Comparison of ENCODE assay signal across 10 cellular contexts in the genomic region with DNA sequence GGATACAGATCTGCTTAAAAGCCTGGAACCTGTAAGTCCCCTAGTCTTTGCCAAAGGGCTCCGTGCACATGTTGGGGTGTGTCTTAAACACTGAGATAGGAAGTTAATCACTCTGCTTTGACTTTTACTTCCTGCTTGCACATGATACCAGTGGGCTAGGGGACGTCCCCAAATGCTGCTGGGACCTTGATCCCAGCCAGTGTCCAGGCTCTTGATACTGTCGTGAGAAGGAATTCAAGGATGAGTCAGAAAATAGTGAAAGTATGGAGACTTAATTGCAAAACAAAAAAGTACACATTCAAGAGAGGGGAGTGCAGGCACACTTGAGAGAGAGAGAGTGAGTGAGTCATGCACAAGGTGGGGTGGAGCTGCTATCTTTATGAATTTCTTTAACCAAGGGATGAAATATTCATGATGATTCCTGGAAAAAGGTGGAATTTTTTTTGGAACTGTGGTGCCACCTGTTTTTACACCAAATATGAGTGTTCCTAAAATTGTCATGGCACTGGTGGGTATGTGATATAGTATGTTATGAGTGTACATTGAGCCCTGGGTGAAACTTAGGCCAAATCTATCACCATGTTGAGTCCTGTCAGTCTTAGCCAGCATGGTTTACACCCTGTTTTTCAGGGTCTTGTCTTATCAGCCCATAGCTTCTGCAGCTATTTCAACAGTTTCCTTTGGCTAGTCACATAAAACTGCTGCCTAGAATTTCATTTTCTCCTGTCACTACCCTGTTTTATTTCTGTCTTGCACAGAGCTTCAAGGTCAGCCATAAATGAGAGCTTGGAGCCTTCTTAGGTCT.
A peak's percentile ranks its signal among the peaks of the same experiment; 100 is the strongest.
DNase-seq lines count a peak whose midpoint lies in the region; ATAC-seq, FAIRE-seq and TF ChIP-seq lines count a peak whose summit lies in the region.
"Had no signal": no experiment of that assay in that cellular context is flagged by ENCODE, and none has a peak within 500 bp of the region (broad histone marks: within the 10 kb centered on the region; RNA-seq: fewer than 3 reads in every experiment).

No MANE protein-coding gene starts in this region.

- no peak for TF ChIP-seq RAD21 in K562 (CRISPR knock-in tag; conservative IDR thresholded peaks at IDR 0.05 in 1 of 2, IDR thresholded peaks at IDR 0.05 in 1 of 2)

- ATAC-seq in K562 (peak; percentile 91), mucosa of descending colon (peak; percentile 96)

- no peaks in the 10 kb centered on the region for H3K9me2 ChIP-seq in Loucy (replicated peaks; ENCODE audit: low read depth, low read length)

- H3K4me1 ChIP-seq in CD8-positive, alpha-beta memory T cell (ENCODE audit: insufficient read depth, low read length) = no peaks in the 10 kb centered on the region
- H3K4me1 ChIP-seq in Loucy (ENCODE audit: insufficient read depth, low read length, poor library complexity, severe bottlenecking) = peaks cover 8% of the 10 kb centered on the region
- peaks cover 8 to 23% of the 10 kb centered on the region in 2 experiments; a peak in 3 of 5 replicates for H3K4me1 ChIP-seq in K562 (replicated peaks in 1 of 2; ENCODE audit: control insufficient read depth in 2 of 2, insufficient read depth in 2 of 2, low read length in 2 of 2)
- H3K4me1 ChIP-seq in mucosa of descending colon (ENCODE audit: low read depth) = no peaks in the 10 kb centered on the region
- H3K4me1 ChIP-seq in kidney (ENCODE audit: control insufficient read depth in 1 of 2, insufficient read depth in 1 of 2, low read depth in 1 of 2, low read length in 2 of 2) = no peaks in the 10 kb centered on the region

- H3K27ac ChIP-seq in CD8-positive, alpha-beta memory T cell (ENCODE audit: low read depth, low read length) = peak overlapping the region; percentile 9
- H3K27ac ChIP-seq in K562 (ENCODE audit: extremely low read depth, low read depth, low read length) = peak overlapping the region; percentile 97
- H3K27ac ChIP-seq in kidney (ENCODE audit: low read depth in 2 of 2, low read length in 2 of 2) = no peak overlapping the region
- H3K27ac ChIP-seq: VCaP had no signal

- no peaks in the 10 kb centered on the region for H4K20me1 ChIP-seq in Loucy (ENCODE audit: insufficient read depth, low read length, poor library complexity, severe bottlenecking)
- H4K20me1 ChIP-seq in K562 (replicated peaks; ENCODE audit: control insufficient read depth, insufficient read depth, low read length) = no peaks in the 10 kb centered on the region

- H3K27me3 Mint-ChIP-seq in CD8-positive, alpha-beta memory T cell = no peaks in the 10 kb centered on the region

- peak overlapping the region in 3 of 8 donors; percentile 32 to 80 (median 36) for H3K27ac Mint-ChIP-seq in CD8-positive, alpha-beta memory T cell

- CTCF ChIA-PET in CD8-positive, alpha-beta memory T cell (lab: Charles Lee) = no interaction called here
- CTCF ChIA-PET in K562 (lab: Yijun Ruan, JAX; ENCODE audit: low intra/inter-chr PET ratio) = no interaction called here

- 0% methylated on average over 3 of the region's 3 CpGs for WGBS in K562 (ENCODE audit: insufficient coverage, low coverage, missing lambda C conversion rate)

- H3K27me3 ChIP-seq in CD8-positive, alpha-beta memory T cell (ENCODE audit: insufficient read depth, low read length, poor library complexity, severe bottlenecking) = no peaks in the 10 kb centered on the region
- H3K27me3 ChIP-seq in Loucy (ENCODE audit: insufficient read depth, low read length, poor library complexity, severe bottlenecking) = no peaks in the 10 kb centered on the region
- H3K27me3 ChIP-seq in K562 (ENCODE audit: control insufficient read depth in 2 of 2, insufficient read depth in 2 of 2, low read length in 2 of 2) = no peaks in the 10 kb centered on the region

- H3K9ac ChIP-seq in Loucy (ENCODE audit: low read depth, low read length, poor library complexity, severe bottlenecking) = no peak overlapping the region
- peak overlapping the region in 1 of 2 experiments; percentile 77; a peak in 2 of 4 replicates for H3K9ac ChIP-seq in K562 (ENCODE audit: insufficient read depth in 1 of 2, low read depth in 2 of 2, low read length in 2 of 2)
- no peak overlapping the region for H3K9ac ChIP-seq in kidney (ENCODE audit: low read length in 2 of 2)

- H3K9me3 ChIP-seq in CD8-positive, alpha-beta memory T cell (ENCODE audit: low read length) = no peaks in the 10 kb centered on the region
- H3K9me3 ChIP-seq in Loucy (ENCODE audit: insufficient read depth, low read depth, low read length) (no peaks in the 10 kb centered on the region), K562 (replicated peaks; ENCODE audit: control insufficient read depth, insufficient read depth, low read depth, low read length) (0 out of 2 replicates have a peak, but pooled peaks cover 2% of the 10 kb centered on the region), mucosa of descending colon (no peaks in the 10 kb centered on the region), kidney (ENCODE audit: control insufficient read depth in 1 of 2, low read length in 2 of 2) (peaks cover 0 to 6% of the 10 kb centered on the region in 2 donors)

- peak overlapping the region; percentile 28 for H3K4me2 ChIP-seq in Loucy (ENCODE audit: low read depth, low read length, poor library complexity, severe bottlenecking)
- peak overlapping the region; percentile 59 for H3K4me2 ChIP-seq in K562 (ENCODE audit: insufficient read depth, low read length)

- no peak overlapping the region for H3K4me3 ChIP-seq in CD8-positive, alpha-beta memory T cell (ENCODE audit: low read length)
- H3K4me3 ChIP-seq in Loucy (ENCODE audit: low read length, poor library complexity, severe bottlenecking) (no peak overlapping the region), K562 (no peak overlapping the region), mucosa of descending colon (no peak overlapping the region), kidney (ENCODE audit: low read length in 2 of 2) (no peak overlapping the region)

- FAIRE-seq in K562 (lab: Jason Lieb, UNC) (peak; percentile 96), kidney (lab: Jason Lieb, UNC) (no peak)

- peaks cover 0 to 2% (median 0%) of the 10 kb centered on the region in 5 donors for H3K9me3 Mint-ChIP-seq in CD8-positive, alpha-beta memory T cell

- TF ChIP-seq POLR2A in K562 (conservative IDR thresholded peaks at IDR 0.05) = no peak

- H3K4me3 Mint-ChIP-seq in CD8-positive, alpha-beta memory T cell = no peak overlapping the region

- H3K9me1 ChIP-seq in K562 (ENCODE audit: control insufficient read depth, insufficient read depth, low read length) = no peaks in the 10 kb centered on the region

- DNase-seq in CD8-positive, alpha-beta memory T cell = no peak
- DNase-seq in K562 (ENCODE audit: extremely low read depth in 1 of 4, low spot score in 3 of 4) (peak; percentile 56 to 84 (median 60)), mucosa of descending colon (peak in 2 of 3 donors; percentile 8 to 24), ecto neural progenitor cell (ENCODE audit: low spot score) (no peak), COR-L47 (lab: John Stamatoyannopoulos, UW) (no peak), kidney (no peak), NAMALWA (ENCODE audit: low spot score) (no peak)
- DNase-seq: left cardiac atrium had no signal

- intact Hi-C loops in K562 (cut with micrococcal nuclease) = loop anchor here (1.0 to 5.0 kb wide), 2 partner anchors 35 to 106 kb away; no protein-coding TSS in a partner anchor
- intact Hi-C loops in mucosa of descending colon (cut with DNase I, micrococcal nuclease) = no loop called here
- intact Hi-C loops in kidney (cut with DNase I) = no loop called here

- POLR2A ChIA-PET in CD8-positive, alpha-beta memory T cell (lab: Charles Lee) = no interaction called here
- POLR2A ChIA-PET in K562 (lab: Yijun Ruan, JAX) = no interaction called here

- H2AFZ ChIP-seq in Loucy (ENCODE audit: low read length) (no peak overlapping the region), K562 (ENCODE audit: low read depth, low read length) (peak overlapping the region; percentile 64)

- no peaks in the 10 kb centered on the region for H3K79me2 ChIP-seq in Loucy (ENCODE audit: insufficient read depth, low read length)
- peaks cover 5% of the 10 kb centered on the region; the same call in 1 of the 3 replicates for H3K79me2 ChIP-seq in K562 (ENCODE audit: control insufficient read depth, insufficient read depth, low read length)

- TF ChIP-seq EP300 in K562 (IDR thresholded peaks at IDR 0.05; ENCODE audit: low read length) = peak; percentile 70; the same call in 1 of the 2 replicates

- TF ChIP-seq CTCF in Loucy (conservative IDR thresholded peaks at IDR 0.05; ENCODE audit: low read length) = no peak
- TF ChIP-seq CTCF in K562 (IDR thresholded peaks at IDR 0.05 in 2 of 3, conservative IDR thresholded peaks at IDR 0.05 in 1 of 3; ENCODE audit: insufficient read depth in 2 of 3, low read depth in 1 of 3, low read length in 3 of 3) = no peak
- TF ChIP-seq CTCF in mucosa of descending colon (IDR thresholded peaks at IDR 0.05) = no peak
- no peak for TF ChIP-seq CTCF in kidney (IDR thresholded peaks at IDR 0.05; ENCODE audit: borderline replicate concordance, extremely low read depth, insufficient read depth)

- H3K36me3 Mint-ChIP-seq in CD8-positive, alpha-beta memory T cell = peaks cover 18 to 46% (median 23%) of the 10 kb centered on the region in 3 donors

- H3F3A ChIP-seq in Loucy (ENCODE audit: low read depth) = no peaks in the 10 kb centered on the region

- H3K36me3 ChIP-seq in CD8-positive, alpha-beta memory T cell (ENCODE audit: insufficient read depth, low read length) = no peaks in the 10 kb centered on the region
- H3K36me3 ChIP-seq in Loucy (ENCODE audit: insufficient read depth, low read length) (no peaks in the 10 kb centered on the region; the same call in 1 of the 2 replicates), K562 (ENCODE audit: control insufficient read depth, insufficient read depth, low read length) (peaks cover 17% of the 10 kb centered on the region; the same call in 2 of the 3 replicates), mucosa of descending colon (ENCODE audit: low read depth) (no peaks in the 10 kb centered on the region), kidney (ENCODE audit: control insufficient read depth in 1 of 2, insufficient read depth in 2 of 2, low read length in 2 of 2) (no peaks in the 10 kb centered on the region)

- BruUV-seq in K562 (replicated peaks; lab: Mats Ljungman, UMichigan) = no TSS peak

- in situ Hi-C loops in K562 (cut with MboI) = no loop called here

- peaks cover 0 to 3% (median 0%) of the 10 kb centered on the region in 3 donors for H3K4me1 Mint-ChIP-seq in CD8-positive, alpha-beta memory T cell

TF ChIP-seq in K562, 482 proteins besides CTCF, POLR2A, EP300 and RAD21 (continues in another document):
- TF ChIP-seq, protein P1, sequence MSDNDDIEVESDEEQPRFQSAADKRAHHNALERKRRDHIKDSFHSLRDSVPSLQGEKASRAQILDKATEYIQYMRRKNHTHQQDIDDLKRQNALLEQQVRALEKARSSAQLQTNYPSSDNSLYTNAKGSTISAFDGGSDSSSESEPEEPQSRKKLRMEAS (CRISPR knock-in tag; IDR thresholded peaks at IDR 0.05) = peak; percentile 48; the same call in 1 of the 2 replicates
- TF ChIP-seq SOX6 (IDR thresholded peaks at IDR 0.05) = peak; percentile 26; the same call in 1 of the 2 replicates
- TF ChIP-seq NCOR1 (IDR thresholded peaks at IDR 0.05) = peak; percentile 60
- 0 out of 2 replicates have a peak, but pooled peaks have one; percentile 47 for TF ChIP-seq CREM (IDR thresholded peaks at IDR 0.05; ENCODE audit: low read depth)
- TF ChIP-seq MBD2 (IDR thresholded peaks at IDR 0.05; ENCODE audit: borderline replicate concordance, low read depth) = peak; percentile 27; the same call in 1 of the 2 replicates

Comparison
In these comparisons a context has a peak if more than half of its experiments do, and no peak if none do; other contexts are left out.
1. DNase-seq: peak in K562 (4 of 4) and mucosa of descending colon (2 of 3); none in CD8-positive, alpha-beta memory T cell (0 of 5), ecto neural progenitor cell (single experiment), COR-L47 (single experiment), kidney (single experiment) and NAMALWA (single experiment).
2. H3K27ac ChIP-seq: peak in CD8-positive, alpha-beta memory T cell (single experiment) and K562 (single experiment); none in kidney (0 of 2).